In the genomic region with DNA sequence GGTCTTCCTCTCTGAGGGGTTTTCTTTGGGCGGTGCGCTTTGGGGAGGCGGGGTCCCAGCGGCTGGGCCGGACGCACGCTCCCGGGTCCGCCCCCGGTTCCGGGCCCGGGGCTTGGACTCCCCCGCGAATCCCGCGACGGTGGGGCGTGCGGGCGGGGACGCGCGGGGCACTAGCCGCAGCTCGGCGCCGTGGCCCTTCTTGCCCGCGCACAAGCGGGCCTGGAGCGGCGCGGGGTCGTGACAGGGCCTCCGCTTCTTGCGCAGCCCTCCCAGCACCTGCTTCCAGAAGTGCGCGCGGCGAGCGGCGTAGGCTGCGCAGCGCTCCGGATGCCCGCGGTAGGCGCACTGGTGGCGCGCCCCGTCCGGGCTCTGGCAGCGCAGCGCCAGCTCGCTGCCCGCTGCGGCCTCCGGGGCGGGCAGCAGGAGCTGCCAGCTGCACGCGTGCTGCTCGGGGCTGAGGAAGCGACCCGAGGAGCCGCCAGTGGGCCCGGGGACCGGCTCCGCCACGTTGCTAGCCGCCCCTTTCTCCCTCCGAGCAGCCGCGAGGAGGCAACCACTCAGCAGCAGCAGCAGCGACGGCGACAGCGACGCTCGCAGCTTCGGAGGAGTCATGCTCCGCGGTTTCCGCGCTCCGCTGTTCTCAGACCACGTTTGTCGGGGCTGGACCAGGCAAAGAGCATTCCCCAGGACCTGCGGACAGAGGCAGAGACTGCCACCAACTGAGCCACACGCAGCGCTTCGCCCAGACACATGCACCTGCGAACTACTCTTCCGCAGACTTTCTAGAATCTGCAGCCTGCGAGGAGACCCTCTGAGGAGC, we compare ENCODE assay signal across 1 cellular context.
TF ChIP-seq lines count a peak whose summit lies in the region.

No MANE protein-coding gene starts in this region.

TF ChIP-seq in HepG2, 621 proteins besides CTCF, POLR2A, EP300 and RAD21 (continued from another document and continues in another):
- peak; percentile 39; the same call in 1 of the 2 replicates for TF ChIP-seq ZNF263 (CRISPR knock-in tag; IDR thresholded peaks at IDR 0.05)
- peak; percentile 78; the same call in 1 of the 2 replicates for TF ChIP-seq ZSCAN9 (CRISPR knock-in tag; IDR thresholded peaks at IDR 0.05; ENCODE audit: borderline replicate concordance)
- TF ChIP-seq, protein P1, sequence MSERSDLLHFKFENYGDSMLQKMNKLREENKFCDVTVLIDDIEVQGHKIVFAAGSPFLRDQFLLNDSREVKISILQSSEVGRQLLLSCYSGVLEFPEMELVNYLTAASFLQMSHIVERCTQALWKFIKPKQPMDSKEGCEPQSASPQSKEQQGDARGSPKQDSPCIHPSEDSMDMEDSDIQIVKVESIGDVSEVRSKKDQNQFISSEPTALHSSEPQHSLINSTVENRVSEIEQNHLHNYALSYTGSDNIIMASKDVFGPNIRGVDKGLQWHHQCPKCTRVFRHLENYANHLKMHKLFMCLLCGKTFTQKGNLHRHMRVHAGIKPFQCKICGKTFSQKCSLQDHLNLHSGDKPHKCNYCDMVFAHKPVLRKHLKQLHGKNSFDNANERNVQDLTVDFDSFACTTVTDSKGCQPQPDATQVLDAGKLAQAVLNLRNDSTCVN (CRISPR knock-in tag; IDR thresholded peaks at IDR 0.05; ENCODE audit: borderline replicate concordance) = peak; percentile 21; the same call in 1 of the 2 replicates
- TF ChIP-seq, protein P2, sequence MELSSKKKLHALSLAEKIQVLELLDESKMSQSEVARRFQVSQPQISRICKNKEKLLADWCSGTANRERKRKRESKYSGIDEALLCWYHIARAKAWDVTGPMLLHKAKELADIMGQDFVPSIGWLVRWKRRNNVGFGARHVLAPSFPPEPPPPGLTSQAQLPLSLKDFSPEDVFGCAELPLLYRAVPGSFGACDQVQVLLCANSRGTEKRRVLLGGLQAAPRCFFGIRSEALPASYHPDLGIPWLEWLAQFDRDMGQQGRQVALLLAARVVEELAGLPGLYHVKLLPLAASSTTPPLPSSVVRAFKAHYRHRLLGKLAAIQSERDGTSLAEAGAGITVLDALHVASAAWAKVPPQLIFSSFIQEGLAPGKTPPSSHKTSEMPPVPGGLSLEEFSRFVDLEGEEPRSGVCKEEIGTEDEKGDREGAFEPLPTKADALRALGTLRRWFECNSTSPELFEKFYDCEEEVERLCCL (CRISPR knock-in tag; IDR thresholded peaks at IDR 0.05; ENCODE audit: borderline replicate concordance) = peak; percentile 47; the same call in 1 of the 2 replicates
- TF ChIP-seq TEAD2 (CRISPR knock-in tag; IDR thresholded peaks at IDR 0.05) = no peak
- peak; percentile 65; the same call in 1 of the 2 replicates for TF ChIP-seq HIVEP1 (CRISPR knock-in tag; IDR thresholded peaks at IDR 0.05)
- TF ChIP-seq, protein P3, sequence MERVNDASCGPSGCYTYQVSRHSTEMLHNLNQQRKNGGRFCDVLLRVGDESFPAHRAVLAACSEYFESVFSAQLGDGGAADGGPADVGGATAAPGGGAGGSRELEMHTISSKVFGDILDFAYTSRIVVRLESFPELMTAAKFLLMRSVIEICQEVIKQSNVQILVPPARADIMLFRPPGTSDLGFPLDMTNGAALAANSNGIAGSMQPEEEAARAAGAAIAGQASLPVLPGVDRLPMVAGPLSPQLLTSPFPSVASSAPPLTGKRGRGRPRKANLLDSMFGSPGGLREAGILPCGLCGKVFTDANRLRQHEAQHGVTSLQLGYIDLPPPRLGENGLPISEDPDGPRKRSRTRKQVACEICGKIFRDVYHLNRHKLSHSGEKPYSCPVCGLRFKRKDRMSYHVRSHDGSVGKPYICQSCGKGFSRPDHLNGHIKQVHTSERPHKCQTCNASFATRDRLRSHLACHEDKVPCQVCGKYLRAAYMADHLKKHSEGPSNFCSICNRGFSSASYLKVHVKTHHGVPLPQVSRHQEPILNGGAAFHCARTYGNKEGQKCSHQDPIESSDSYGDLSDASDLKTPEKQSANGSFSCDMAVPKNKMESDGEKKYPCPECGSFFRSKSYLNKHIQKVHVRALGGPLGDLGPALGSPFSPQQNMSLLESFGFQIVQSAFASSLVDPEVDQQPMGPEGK (CRISPR knock-in tag; IDR thresholded peaks at IDR 0.05) = 0 out of 2 replicates have a peak, but pooled peaks have one; percentile 38
- TF ChIP-seq ZNF788 (CRISPR knock-in tag; IDR thresholded peaks at IDR 0.05; ENCODE audit: borderline replicate concordance) = peak; percentile 71; the same call in 1 of the 2 replicates
- peak; percentile 78; the same call in 1 of the 2 replicates for TF ChIP-seq RELA (CRISPR knock-in tag; IDR thresholded peaks at IDR 0.05)
- no peak for TF ChIP-seq CREB1 (IDR thresholded peaks at IDR 0.05)
- no peak for TF ChIP-seq CREB1 (CRISPR knock-in tag; IDR thresholded peaks at IDR 0.05)
- TF ChIP-seq, protein P4, sequence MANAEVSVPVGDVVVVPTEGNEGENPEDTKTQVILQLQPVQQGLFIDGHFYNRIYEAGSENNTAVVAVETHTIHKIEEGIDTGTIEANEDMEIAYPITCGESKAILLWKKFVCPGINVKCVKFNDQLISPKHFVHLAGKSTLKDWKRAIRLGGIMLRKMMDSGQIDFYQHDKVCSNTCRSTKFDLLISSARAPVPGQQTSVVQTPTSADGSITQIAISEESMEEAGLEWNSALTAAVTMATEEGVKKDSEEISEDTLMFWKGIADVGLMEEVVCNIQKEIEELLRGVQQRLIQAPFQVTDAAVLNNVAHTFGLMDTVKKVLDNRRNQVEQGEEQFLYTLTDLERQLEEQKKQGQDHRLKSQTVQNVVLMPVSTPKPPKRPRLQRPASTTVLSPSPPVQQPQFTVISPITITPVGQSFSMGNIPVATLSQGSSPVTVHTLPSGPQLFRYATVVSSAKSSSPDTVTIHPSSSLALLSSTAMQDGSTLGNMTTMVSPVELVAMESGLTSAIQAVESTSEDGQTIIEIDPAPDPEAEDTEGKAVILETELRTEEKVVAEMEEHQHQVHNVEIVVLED (CRISPR knock-in tag; IDR thresholded peaks at IDR 0.05; ENCODE audit: borderline replicate concordance) = peak; percentile 82
- TF ChIP-seq, protein P5, sequence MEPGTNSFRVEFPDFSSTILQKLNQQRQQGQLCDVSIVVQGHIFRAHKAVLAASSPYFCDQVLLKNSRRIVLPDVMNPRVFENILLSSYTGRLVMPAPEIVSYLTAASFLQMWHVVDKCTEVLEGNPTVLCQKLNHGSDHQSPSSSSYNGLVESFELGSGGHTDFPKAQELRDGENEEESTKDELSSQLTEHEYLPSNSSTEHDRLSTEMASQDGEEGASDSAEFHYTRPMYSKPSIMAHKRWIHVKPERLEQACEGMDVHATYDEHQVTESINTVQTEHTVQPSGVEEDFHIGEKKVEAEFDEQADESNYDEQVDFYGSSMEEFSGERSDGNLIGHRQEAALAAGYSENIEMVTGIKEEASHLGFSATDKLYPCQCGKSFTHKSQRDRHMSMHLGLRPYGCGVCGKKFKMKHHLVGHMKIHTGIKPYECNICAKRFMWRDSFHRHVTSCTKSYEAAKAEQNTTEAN (CRISPR knock-in tag; conservative IDR thresholded peaks at IDR 0.05) = peak; percentile 66; the same call in 1 of the 2 replicates
- TF ChIP-seq ZNF143 (CRISPR knock-in tag; IDR thresholded peaks at IDR 0.05) = peak; percentile 41; the same call in 1 of the 2 replicates
- peak; percentile 67 for TF ChIP-seq ZNF44 (CRISPR knock-in tag; IDR thresholded peaks at IDR 0.05)
- TF ChIP-seq, protein P6, sequence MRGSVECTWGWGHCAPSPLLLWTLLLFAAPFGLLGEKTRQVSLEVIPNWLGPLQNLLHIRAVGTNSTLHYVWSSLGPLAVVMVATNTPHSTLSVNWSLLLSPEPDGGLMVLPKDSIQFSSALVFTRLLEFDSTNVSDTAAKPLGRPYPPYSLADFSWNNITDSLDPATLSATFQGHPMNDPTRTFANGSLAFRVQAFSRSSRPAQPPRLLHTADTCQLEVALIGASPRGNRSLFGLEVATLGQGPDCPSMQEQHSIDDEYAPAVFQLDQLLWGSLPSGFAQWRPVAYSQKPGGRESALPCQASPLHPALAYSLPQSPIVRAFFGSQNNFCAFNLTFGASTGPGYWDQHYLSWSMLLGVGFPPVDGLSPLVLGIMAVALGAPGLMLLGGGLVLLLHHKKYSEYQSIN (CRISPR knock-in tag; IDR thresholded peaks at IDR 0.05; ENCODE audit: borderline replicate concordance) = no peak
- TF ChIP-seq RFXAP (CRISPR knock-in tag; IDR thresholded peaks at IDR 0.05; ENCODE audit: borderline replicate concordance) = peak; percentile 61; the same call in 1 of the 2 replicates
- TF ChIP-seq KMT2B (CRISPR knock-in tag; IDR thresholded peaks at IDR 0.05) = peak; percentile 72
- peak; percentile 79; the same call in 1 of the 2 replicates for TF ChIP-seq ARHGAP35 (CRISPR knock-in tag; IDR thresholded peaks at IDR 0.05; ENCODE audit: borderline replicate concordance)
- TF ChIP-seq SP4 (CRISPR knock-in tag; IDR thresholded peaks at IDR 0.05) = peak; percentile 75; the same call in 1 of the 2 replicates
- no peak for TF ChIP-seq BRCA1 (CRISPR knock-in tag; IDR thresholded peaks at IDR 0.05)
- peak; percentile 95 for TF ChIP-seq RBFOX2 (IDR thresholded peaks at IDR 0.05; ENCODE audit: low read depth, low read length)
- peak; percentile 48; the same call in 1 of the 2 replicates for TF ChIP-seq MED13 (CRISPR knock-in tag; IDR thresholded peaks at IDR 0.05)
- TF ChIP-seq, protein P7, sequence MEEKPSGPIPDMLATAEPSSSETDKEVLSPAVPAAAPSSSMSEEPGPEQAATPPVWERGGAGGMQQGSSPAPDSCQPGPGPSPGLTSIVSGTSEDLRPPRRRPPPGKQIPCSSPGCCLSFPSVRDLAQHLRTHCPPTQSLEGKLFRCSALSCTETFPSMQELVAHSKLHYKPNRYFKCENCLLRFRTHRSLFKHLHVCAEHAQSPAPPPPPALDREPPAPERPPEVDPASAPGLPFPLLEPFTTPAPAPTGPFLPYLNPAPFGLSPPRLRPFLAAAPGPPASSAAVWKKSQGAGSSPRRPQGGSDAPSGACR (CRISPR knock-in tag; IDR thresholded peaks at IDR 0.05) = no peak
- no peak for TF ChIP-seq SOX6 (IDR thresholded peaks at IDR 0.05)
- peak; percentile 76 for TF ChIP-seq SOX6 (CRISPR knock-in tag; IDR thresholded peaks at IDR 0.05)
- peak; percentile 93 for TF ChIP-seq MYC (CRISPR knock-in tag; IDR thresholded peaks at IDR 0.05; ENCODE audit: borderline replicate concordance)
- no peak for TF ChIP-seq NFE2 (CRISPR knock-in tag; IDR thresholded peaks at IDR 0.05)
- TF ChIP-seq HMG20A (CRISPR knock-in tag; IDR thresholded peaks at IDR 0.05; ENCODE audit: borderline replicate concordance) = 0 out of 2 replicates have a peak, but pooled peaks have one; percentile 8
- TF ChIP-seq, protein P8, sequence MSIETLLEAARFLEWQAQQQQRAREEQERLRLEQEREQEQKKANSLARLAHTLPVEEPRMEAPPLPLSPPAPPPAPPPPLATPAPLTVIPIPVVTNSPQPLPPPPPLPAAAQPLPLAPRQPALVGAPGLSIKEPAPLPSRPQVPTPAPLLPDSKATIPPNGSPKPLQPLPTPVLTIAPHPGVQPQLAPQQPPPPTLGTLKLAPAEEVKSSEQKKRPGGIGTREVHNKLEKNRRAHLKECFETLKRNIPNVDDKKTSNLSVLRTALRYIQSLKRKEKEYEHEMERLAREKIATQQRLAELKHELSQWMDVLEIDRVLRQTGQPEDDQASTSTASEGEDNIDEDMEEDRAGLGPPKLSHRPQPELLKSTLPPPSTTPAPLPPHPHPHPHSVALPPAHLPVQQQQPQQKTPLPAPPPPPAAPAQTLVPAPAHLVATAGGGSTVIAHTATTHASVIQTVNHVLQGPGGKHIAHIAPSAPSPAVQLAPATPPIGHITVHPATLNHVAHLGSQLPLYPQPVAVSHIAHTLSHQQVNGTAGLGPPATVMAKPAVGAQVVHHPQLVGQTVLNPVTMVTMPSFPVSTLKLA (IDR thresholded peaks at IDR 0.05) = no peak
- TF ChIP-seq, protein P9, sequence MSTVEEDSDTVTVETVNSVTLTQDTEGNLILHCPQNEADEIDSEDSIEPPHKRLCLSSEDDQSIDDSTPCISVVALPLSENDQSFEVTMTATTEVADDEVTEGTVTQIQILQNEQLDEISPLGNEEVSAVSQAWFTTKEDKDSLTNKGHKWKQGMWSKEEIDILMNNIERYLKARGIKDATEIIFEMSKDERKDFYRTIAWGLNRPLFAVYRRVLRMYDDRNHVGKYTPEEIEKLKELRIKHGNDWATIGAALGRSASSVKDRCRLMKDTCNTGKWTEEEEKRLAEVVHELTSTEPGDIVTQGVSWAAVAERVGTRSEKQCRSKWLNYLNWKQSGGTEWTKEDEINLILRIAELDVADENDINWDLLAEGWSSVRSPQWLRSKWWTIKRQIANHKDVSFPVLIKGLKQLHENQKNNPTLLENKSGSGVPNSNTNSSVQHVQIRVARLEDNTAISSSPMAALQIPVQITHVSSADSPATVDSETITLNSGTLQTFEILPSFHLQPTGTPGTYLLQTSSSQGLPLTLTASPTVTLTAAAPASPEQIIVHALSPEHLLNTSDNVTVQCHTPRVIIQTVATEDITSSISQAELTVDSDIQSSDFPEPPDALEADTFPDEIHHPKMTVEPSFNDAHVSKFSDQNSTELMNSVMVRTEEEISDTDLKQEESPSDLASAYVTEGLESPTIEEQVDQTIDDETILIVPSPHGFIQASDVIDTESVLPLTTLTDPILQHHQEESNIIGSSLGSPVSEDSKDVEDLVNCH (CRISPR knock-in tag; IDR thresholded peaks at IDR 0.05) = no peak
- peak; percentile 95 for TF ChIP-seq NAIF1 (CRISPR knock-in tag; IDR thresholded peaks at IDR 0.05; ENCODE audit: borderline replicate concordance)
- TF ChIP-seq, protein P10, sequence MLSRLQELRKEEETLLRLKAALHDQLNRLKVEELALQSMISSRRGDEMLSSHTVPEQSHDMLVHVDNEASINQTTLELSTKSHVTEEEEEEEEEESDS (CRISPR knock-in tag; IDR thresholded peaks at IDR 0.05; ENCODE audit: borderline replicate concordance) = no peak
- TF ChIP-seq AHR (CRISPR knock-in tag; IDR thresholded peaks at IDR 0.05) = peak; percentile 42; the same call in 1 of the 2 replicates
- TF ChIP-seq AGO2 (optimal IDR thresholded peaks at IDR 0.05; ENCODE audit: low read depth, low read length) = peak; percentile 68
- peak; percentile 92 for TF ChIP-seq KMT2A (CRISPR knock-in tag; IDR thresholded peaks at IDR 0.05)
- 0 out of 2 replicates have a peak, but pooled peaks have one; percentile 60 for TF ChIP-seq ZNF678 (CRISPR knock-in tag; IDR thresholded peaks at IDR 0.05)
